Comparison of ENCODE assay signal across 24 cellular contexts in genomic region chr11:33928564-33928963, GRCh38.
DNase-seq lines count a peak whose midpoint lies in the region; ATAC-seq, FAIRE-seq and TF ChIP-seq lines count a peak whose summit lies in the region.
"Had no signal": no experiment of that assay in that cellular context is flagged by ENCODE, and none has a peak within 500 bp of the region (broad histone marks: within the 10 kb centered on the region; RNA-seq: fewer than 3 reads in every experiment).

No MANE protein-coding gene starts in this region.

- H3K9me3 ChIP-seq in BLaER1 treated with 17β-estradiol and CSF1 and Interleukin-3, amounts not matched to agents 10 nM and 100 nM (replicated peaks in 1 of 11): peaks cover 10 to 30% (median 23%) of the 10 kb centered on the region in 11 experiments; a peak in 20 of 22 replicates
- H3K9me3 ChIP-seq: BE2C had no signal

- ATAC-seq in HG03135 (IDR thresholded peaks at IDR 0.05; ENCODE audit: unreplicated experiment): no peak
- ATAC-seq: A549; CD8-positive, alpha-beta T cell had no signal

- no peaks in the 10 kb centered on the region for H4K20me1 ChIP-seq in BLaER1 treated with 17β-estradiol and CSF1 and Interleukin-3, amounts not matched to agents 10 nM and 100 nM

- H3K4me1 Mint-ChIP-seq in dendritic cell treated with granulocyte-macrophage colony-stimulating factor and Interleukin-4, amounts not matched to agents 40 ng/mL and 50 ng/mL, for 4 days (ENCODE audit: low read depth): peaks cover 52% of the 10 kb centered on the region

- no peak for TF ChIP-seq CTCF in D721Med (IDR thresholded peaks at IDR 0.05; ENCODE audit: insufficient read depth, missing control alignments)

- H3K4me2 ChIP-seq in BLaER1 treated with 17β-estradiol and CSF1 and Interleukin-3, amounts not matched to agents 10 nM and 100 nM: peak overlapping the region in 7 of 11 experiments; percentile 63 to 89 (median 83); a peak in 14 of 22 replicates
- H3K4me2 ChIP-seq: A549 had no signal

- peak overlapping the region in 6 of 11 experiments; percentile 14 to 95 (median 70); a peak in 9 of 22 replicates for H3K9ac ChIP-seq in BLaER1 treated with 17β-estradiol and CSF1 and Interleukin-3, amounts not matched to agents 10 nM and 100 nM
- H3K9ac ChIP-seq: GM23248 had no signal

- intact Hi-C loops in dendritic cell treated with granulocyte-macrophage colony-stimulating factor and Interleukin-4, amounts not matched to agents 40 ng/mL and 50 ng/mL, for 4 days (cut with micrococcal nuclease): no loop called here

- peaks cover 0 to 7% (median 0%) of the 10 kb centered on the region in 11 experiments; a peak in 3 of 22 replicates for H3K36me3 ChIP-seq in BLaER1 treated with 17β-estradiol and CSF1 and Interleukin-3, amounts not matched to agents 10 nM and 100 nM
- H3K36me3 ChIP-seq: BE2C had no signal

- no peak overlapping the region for H3K4me3 ChIP-seq in BLaER1 treated with 17β-estradiol and CSF1 and Interleukin-3, amounts not matched to agents 10 nM and 100 nM
- H3K4me3 ChIP-seq: A549, GM23248 had no signal

- no peak overlapping the region for H3K4me3 Mint-ChIP-seq in dendritic cell treated with granulocyte-macrophage colony-stimulating factor and Interleukin-4, amounts not matched to agents 40 ng/mL and 50 ng/mL, for 4 days
- H3K4me3 Mint-ChIP-seq: CD4-positive, CD25-positive, alpha-beta regulatory T cell; CD8-positive, alpha-beta T cell had no signal

- H3K9me3 Mint-ChIP-seq in dendritic cell treated with granulocyte-macrophage colony-stimulating factor and Interleukin-4, amounts not matched to agents 40 ng/mL and 50 ng/mL, for 4 days: peaks cover 14% of the 10 kb centered on the region

- H3K27ac Mint-ChIP-seq in dendritic cell treated with granulocyte-macrophage colony-stimulating factor and Interleukin-4, amounts not matched to agents 40 ng/mL and 50 ng/mL, for 4 days: peak overlapping the region; percentile 96
- H3K27ac Mint-ChIP-seq: CD4-positive, CD25-positive, alpha-beta regulatory T cell; CD8-positive, alpha-beta T cell had no signal

- peaks cover 15% of the 10 kb centered on the region for H3K36me3 Mint-ChIP-seq in dendritic cell treated with granulocyte-macrophage colony-stimulating factor and Interleukin-4, amounts not matched to agents 40 ng/mL and 50 ng/mL, for 4 days (ENCODE audit: low read depth)
- H3K36me3 Mint-ChIP-seq: CD4-positive, CD25-positive, alpha-beta regulatory T cell; CD8-positive, alpha-beta T cell had no signal

- DNase-seq in D721Med (ENCODE audit: insufficient read length, low spot score) (no peak), SIG-M5 (lab: John Stamatoyannopoulos, UW) (no peak)
- no peak for DNase-seq in stimulated activated CD4-positive, alpha-beta T cell treated with anti-CD3 and anti-CD28 coated beads, Interleukin-15, amount 100 ng/mL, for 24 hours
- DNase-seq: 8988T; ACHN; AML-193; BE2C; C1 segment of cervical spinal cord; Caco-2; CD4-positive, CD25-positive, alpha-beta regulatory T cell; CD8-positive, alpha-beta T cell; DMS 273 treated with DMSO at 0.1 percent for 48 hours; DMS79; EL; GDM1; GM23248; H7; HCEC 1CT had no signal

- peak overlapping the region; percentile 60 to 99 (median 99); a peak in 20 of 22 replicates for H3K27ac ChIP-seq in BLaER1 treated with 17β-estradiol and CSF1 and Interleukin-3, amounts not matched to agents 10 nM and 100 nM
- H3K27ac ChIP-seq: A549, GM23248 had no signal

- no peaks in the 10 kb centered on the region for H3K27me3 Mint-ChIP-seq in dendritic cell treated with granulocyte-macrophage colony-stimulating factor and Interleukin-4, amounts not matched to agents 40 ng/mL and 50 ng/mL, for 4 days

- FAIRE-seq in D721Med (lab: Jason Lieb, UNC): peak; percentile 29
- FAIRE-seq: A549, GM12891, H1 had no signal

- H3K4me1 ChIP-seq in BLaER1 treated with 17β-estradiol and CSF1 and Interleukin-3, amounts not matched to agents 10 nM and 100 nM: peaks cover 22 to 98% (median 66%) of the 10 kb centered on the region in 10 experiments
- H3K4me1 ChIP-seq: A549, BE2C, Caco-2 had no signal

- peaks cover 0 to 15% (median 9%) of the 10 kb centered on the region in 11 experiments; a peak in 16 of 22 replicates for H3K27me3 ChIP-seq in BLaER1 treated with 17β-estradiol and CSF1 and Interleukin-3, amounts not matched to agents 10 nM and 100 nM
- H3K27me3 ChIP-seq: BE2C had no signal
